In the genomic region with DNA sequence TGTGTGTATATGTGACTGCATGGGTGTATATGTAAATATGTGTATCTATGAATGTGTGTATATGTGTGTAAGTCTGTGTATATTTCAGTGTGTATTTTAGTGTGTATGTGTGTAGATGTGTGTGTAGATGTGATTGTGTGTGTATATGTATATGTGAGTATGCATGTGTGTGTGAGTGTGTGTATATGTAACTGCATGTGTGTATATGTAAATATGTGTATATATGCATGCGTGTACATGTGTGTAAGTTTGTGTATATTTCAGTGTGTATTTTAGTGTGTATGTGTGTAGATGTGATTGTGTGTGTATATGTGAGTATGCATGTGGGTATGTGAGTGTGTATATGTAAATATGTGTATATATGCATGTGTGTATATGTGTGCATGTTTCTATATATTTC, we compare ENCODE assay signal across 29 cellular contexts.
"Had no signal": no experiment of that assay in that cellular context is flagged by ENCODE, and none has a peak within 500 bp of the region (broad histone marks: within the 10 kb centered on the region; RNA-seq: fewer than 3 reads in every experiment).

No MANE protein-coding gene starts in this region.

- H3K4me1 ChIP-seq: left lung, lower lobe of right lung, parathyroid adenoma, right lobe of liver, stomach, testis, thyroid gland, transverse colon, vagina had no signal

- H3K9me3 Mint-ChIP-seq: immature natural killer cell; naive thymus-derived CD8-positive, alpha-beta T cell; neural crest cell had no signal

- H3K27ac Mint-ChIP-seq: immature natural killer cell; naive thymus-derived CD8-positive, alpha-beta T cell; stimulated activated naive B cell treated with anti-CD40 and anti-IgM and Interleukin-4, amounts not matched to agents 10 μg/mL and 1 μg/mL and 100 μg/mL, for 72 hours had no signal

- H3K9me3 ChIP-seq: left lung, lower lobe of right lung, neutrophil, right atrium auricular region, right lobe of liver, stomach, testis, thyroid gland, transverse colon, upper lobe of left lung, vagina had no signal

- H3K79me2 ChIP-seq: parathyroid adenoma had no signal

- H3K27me3 ChIP-seq: right atrium auricular region, right lobe of liver, testis, thyroid gland, upper lobe of left lung, vagina had no signal

- H3K36me3 ChIP-seq: left lung, lower lobe of right lung, neutrophil, right atrium auricular region, right lobe of liver, stomach, thyroid gland, transverse colon, upper lobe of left lung, vagina had no signal

- H3K4me3 ChIP-seq: left lung, lower lobe of right lung, right atrium auricular region, right lobe of liver, smooth muscle cell, stomach, testis, thyroid gland, transverse colon, upper lobe of left lung, vagina had no signal

- H3K4me1 Mint-ChIP-seq: immature natural killer cell; naive thymus-derived CD8-positive, alpha-beta T cell; stimulated activated naive B cell treated with anti-CD40 and anti-IgM and Interleukin-4, amounts not matched to agents 10 μg/mL and 1 μg/mL and 100 μg/mL, for 72 hours had no signal

- H3K27ac ChIP-seq: left lung, lower lobe of right lung, neutrophil, parathyroid adenoma, right atrium auricular region, right lobe of liver, stomach, testis, thyroid gland, transverse colon, upper lobe of left lung, vagina had no signal

- H2AFZ ChIP-seq: parathyroid adenoma had no signal

- H3K4me3 Mint-ChIP-seq: immature natural killer cell; naive thymus-derived CD8-positive, alpha-beta T cell; nephron; neural crest cell; stimulated activated naive B cell treated with anti-CD40 and anti-IgM and Interleukin-4, amounts not matched to agents 10 μg/mL and 1 μg/mL and 100 μg/mL, for 72 hours had no signal

- DNase-seq: hypothalamus; immature natural killer cell; kidney; left colon; left lung; lower lobe of right lung; mammary epithelial cell; mesenchymal stem cell; naive thymus-derived CD8-positive, alpha-beta T cell; occipital lobe; right lobe of liver; stimulated activated CD4-positive, alpha-beta T cell treated with anti-CD3 and anti-CD28 coated beads, Interleukin-15, amount 100 ng/mL, for 24 hours; stimulated activated CD4-positive, alpha-beta T cell treated with anti-CD3 and anti-CD28 coated beads, Interleukin-2, amount 100 ng/mL, for 24 hours; stimulated activated CD4-positive, alpha-beta T cell treated with anti-CD3 and anti-CD28 coated beads, Interleukin-4, amount 100 ng/mL, for 1 hour; stimulated activated naive B cell treated with anti-CD40 and anti-IgM and Interleukin-4, amounts not matched to agents 10 μg/mL and 1 μg/mL and 100 μg/mL, for 72 hours; stimulated activated naive CD8-positive, alpha-beta T cell treated with anti-CD3 and anti-CD28 coated beads, Interleukin-15, Interleukin-2, amounts not matched to agents 100 U/mL and 50 U/mL, for 24 hours; stomach; testis; thyroid gland; transverse colon; upper lobe of left lung had no signal

- H3K36me3 Mint-ChIP-seq: immature natural killer cell; naive thymus-derived CD8-positive, alpha-beta T cell; stimulated activated naive B cell treated with anti-CD40 and anti-IgM and Interleukin-4, amounts not matched to agents 10 μg/mL and 1 μg/mL and 100 μg/mL, for 72 hours had no signal

- FAIRE-seq: islet of Langerhans, kidney had no signal

- H3K4me2 ChIP-seq: smooth muscle cell had no signal

- H3K9ac ChIP-seq: parathyroid adenoma had no signal
